In genomic region chr4:67700874-67701850, GRCh38 we compare ENCODE assay signal across 8 cellular contexts. TPM values are rescaled to one million over a fixed set of nuclear protein-coding genes. Genes with fewer than 3 reads are reported as not detected.
DNase-seq lines count a peak whose midpoint lies in the region; ATAC-seq and TF ChIP-seq lines count a peak whose summit lies in the region.

UBA6 (minus strand) TSS chr4:67701155; CDS start chr4:67701119, 36 bp downstream.

- TF ChIP-seq POLR2A in prostate gland (IDR thresholded peaks at IDR 0.05) = peak; percentile 64

- peak within 1 kb of the TSS; percentile 97 for H3K4me3 Mint-ChIP-seq in T-helper 17 cell

- no peaks in the 10 kb centered on the region for H3K27me3 Mint-ChIP-seq in T-helper 17 cell

- peak in 3 of 4 experiments; percentile 25 to 66 (median 33) for TF ChIP-seq CTCF in prostate gland (IDR thresholded peaks at IDR 0.05)

- no peaks in the 10 kb centered on the region for H3K36me3 ChIP-seq in prostate gland
- no peaks in the 10 kb centered on the region for H3K36me3 ChIP-seq in urinary bladder (ENCODE audit: insufficient read depth)

- peak within 1 kb of the TSS; percentile 92 for H3K27ac Mint-ChIP-seq in T-helper 17 cell

- no peaks in the 10 kb centered on the region for H3K4me1 ChIP-seq in prostate gland (replicated peaks)
- no peaks in the 10 kb centered on the region for H3K4me1 ChIP-seq in urinary bladder (ENCODE audit: insufficient read depth)

- peaks cover 8% of the 10 kb centered on the region for H3K36me3 Mint-ChIP-seq in T-helper 17 cell (ENCODE audit: low read depth)

- intact Hi-C loops in left ventricle myocardium superior (cut with micrococcal nuclease) (no loop called here), prostate gland (cut with DNase I) (loop anchor here (5.0 kb wide), 1 partner anchor 154 kb away; the partner anchor contains the start of gene CENPC)

- DNase-seq in NCI-H1694 treated with DMSO at 0.1 percent for 48 hours (lab: John Stamatoyannopoulos, UW) (peak; percentile 82), T-helper 17 cell (peak; percentile 87 to 92 (median 90)), amygdala (lab: John Stamatoyannopoulos, UW) (peak; percentile 19 to 96 (median 90)), left ventricle myocardium superior (peak; percentile 96), prostate gland (ENCODE audit: low spot score) (peak; percentile 97)

- H3K4me1 Mint-ChIP-seq in T-helper 17 cell = peaks cover 40% of the 10 kb centered on the region

- H3K27ac ChIP-seq in prostate gland (peak within 1 kb of the TSS; percentile 92 to 97), urinary bladder (ENCODE audit: low read depth) (peak within 1 kb of the TSS; percentile 91)

- WGBS in prostate gland = under 1% methylated on average over 55 of the region's 55 CpGs
- WGBS in urinary bladder = under 1% methylated on average over 55 of the region's 55 CpGs

- H3K4me3 ChIP-seq in prostate gland (peak within 1 kb of the TSS; percentile 83 to 98), urinary bladder (ENCODE audit: low read depth, low read length) (peak within 1 kb of the TSS; percentile 89)

- no peaks in the 10 kb centered on the region for H3K9me3 ChIP-seq in T-helper 17 cell (ENCODE audit: control insufficient read depth, low read length, poor library complexity, severe bottlenecking)
- H3K9me3 ChIP-seq in prostate gland = no peaks in the 10 kb centered on the region

- H3K27me3 ChIP-seq in prostate gland (replicated peaks; ENCODE audit: insufficient read depth) = no peaks in the 10 kb centered on the region

- peak; percentile 98 for ATAC-seq in GM18498 (IDR thresholded peaks at IDR 0.05; ENCODE audit: unreplicated experiment)
- peak; percentile 95 for ATAC-seq in HG02938 (IDR thresholded peaks at IDR 0.05; ENCODE audit: unreplicated experiment)
- ATAC-seq in T-helper 17 cell = peak; percentile 98
- peak; percentile 100 for ATAC-seq in left ventricle myocardium superior

RNA-seq across cellular contexts. Expression of gene UBA6, which starts in this region (rescaled TPM):
- total RNA-seq in T-helper 17 cell (10 to 100 TPM; 43.7 to 54.8 TPM), left ventricle myocardium superior (19.1 TPM), prostate gland (100 to 1,000 TPM in 1 of 2 donors, 10 to 100 TPM in 1; 56.0 to 130 TPM), urinary bladder (113 TPM)
- 14.1 TPM for polyA plus RNA-seq in urinary bladder

Comparison
In these comparisons a context has a peak if more than half of its experiments do, and no peak if none do; other contexts are left out.
1. Peak in every context shown above with its lines: DNase-seq, ATAC-seq, H3K4me3 ChIP-seq and H3K27ac ChIP-seq.